Comparison of ENCODE assay signal across 2 cellular contexts in the genomic region with DNA sequence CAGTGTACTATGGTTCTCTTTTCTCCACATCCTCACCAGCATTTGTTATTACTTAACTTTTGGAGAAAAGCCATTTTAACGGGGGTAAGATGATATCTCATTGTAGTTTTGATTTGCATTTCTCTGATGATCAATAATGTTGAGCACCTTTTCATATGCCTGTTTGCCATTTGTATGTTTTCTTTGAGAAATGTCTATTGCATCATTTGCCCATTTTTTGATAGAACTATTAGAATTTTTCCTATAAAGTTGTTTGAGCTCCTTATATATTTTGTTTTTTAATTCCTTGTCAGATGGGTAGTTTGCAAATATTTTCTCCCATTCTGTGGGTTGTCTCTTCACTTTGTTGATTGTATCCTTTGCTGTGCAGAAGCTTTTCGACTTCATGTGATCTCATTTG. TPM values are rescaled to one million over a fixed set of nuclear protein-coding genes. Genes with fewer than 3 reads are reported as not detected.
"Had no signal": no experiment of that assay in that cellular context is flagged by ENCODE, and none has a peak within 500 bp of the region (broad histone marks: within the 10 kb centered on the region; RNA-seq: fewer than 3 reads in every experiment).

No MANE protein-coding gene starts in this region.

RNA-seq across cellular contexts. Expression of a gene that starts 10.7 kb away (rescaled TPM):
- polyA plus RNA-seq: immature natural killer cell; naive thymus-derived CD8-positive, alpha-beta T cell had no signal
